ENCODE assay signal across 1 cellular context in the genomic region with DNA sequence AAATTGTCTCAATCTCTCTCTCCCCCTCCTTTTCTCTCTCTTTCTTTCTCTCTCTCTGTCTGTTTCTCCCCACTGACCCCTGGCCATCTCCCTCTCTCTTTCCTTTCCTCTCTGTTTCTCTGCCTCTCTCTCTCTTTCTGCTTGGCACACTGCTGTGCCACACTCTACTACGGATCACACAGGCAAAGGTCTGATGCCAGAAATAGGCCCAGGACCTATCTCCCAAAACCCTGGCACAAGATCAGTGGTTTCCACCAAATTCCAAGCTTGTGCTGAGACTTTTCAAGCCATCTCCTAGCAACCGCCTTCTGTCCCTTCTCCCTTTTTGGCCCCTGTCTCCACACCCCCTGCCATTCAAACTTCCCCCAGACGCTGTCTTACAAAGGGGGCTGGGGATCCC.
TF ChIP-seq lines count a peak whose summit lies in the region.

No MANE protein-coding gene starts in this region.

TF ChIP-seq in GM23338, 12 proteins besides CTCF, POLR2A, EP300 and RAD21 (continued from another document):
- no peak for TF ChIP-seq NANOG (IDR thresholded peaks at IDR 0.05; ENCODE audit: borderline replicate concordance)
- TF ChIP-seq REST (IDR thresholded peaks at IDR 0.05; ENCODE audit: unreplicated experiment): no peak
- TF ChIP-seq POLR2AphosphoS5 (IDR thresholded peaks at IDR 0.05; ENCODE audit: low read depth): no peak
- TF ChIP-seq EZH2 (IDR thresholded peaks at IDR 0.05; ENCODE audit: low read depth, unreplicated experiment): no peak
- no peak for TF ChIP-seq ETS1 (IDR thresholded peaks at IDR 0.05)
- no peak for TF ChIP-seq ZNF462 (CRISPR knock-in tag; IDR thresholded peaks at IDR 0.05)
- TF ChIP-seq EZH2phosphoT487 (IDR thresholded peaks at IDR 0.05; ENCODE audit: unreplicated experiment): no peak
